ENCODE assay signal across 8 cellular contexts in genomic region chr9:2087500-2088313, GRCh38.
DNase-seq lines count a peak whose midpoint lies in the region; ATAC-seq and TF ChIP-seq lines count a peak whose summit lies in the region.

No MANE protein-coding gene starts in this region.

- H3K27ac Mint-ChIP-seq in stimulated activated naive B cell treated with anti-CD40 and anti-IgM and Interleukin-4, amounts not matched to agents 10 μg/mL and 1 μg/mL and 100 μg/mL, for 72 hours = peak overlapping the region; percentile 51

- H3K9me3 ChIP-seq in BE2C (no peaks in the 10 kb centered on the region), WERI-Rb-1 (ENCODE audit: severe bottlenecking) (no peaks in the 10 kb centered on the region)

- peak; percentile 62 for ATAC-seq in HG02610 (IDR thresholded peaks at IDR 0.05; ENCODE audit: unreplicated experiment)
- peak; percentile 85 to 88 for ATAC-seq in stimulated activated naive B cell treated with anti-CD40 and anti-IgM and Interleukin-4, amounts not matched to agents 10 μg/mL and 1 μg/mL and 100 μg/mL, for 72 hours (replicated peaks)

- TF ChIP-seq CTCF in BE2C (IDR thresholded peaks at IDR 0.05; ENCODE audit: low read depth, low read length) (peak; percentile 74), GM12875 (IDR thresholded peaks at IDR 0.05; ENCODE audit: borderline replicate concordance, insufficient read depth, low read depth, low read length) (peak; percentile 57), WERI-Rb-1 (IDR thresholded peaks at IDR 0.05; ENCODE audit: low read depth, low read length) (peak; percentile 48; the same call in 1 of the 2 replicates)

- H3K27ac ChIP-seq in WERI-Rb-1 = no peak overlapping the region

- no peak overlapping the region for H3K4me3 Mint-ChIP-seq in stimulated activated naive B cell treated with anti-CD40 and anti-IgM and Interleukin-4, amounts not matched to agents 10 μg/mL and 1 μg/mL and 100 μg/mL, for 72 hours

- 0 out of 2 replicates have a peak, but pooled peaks cover 5% of the 10 kb centered on the region for H3K27me3 ChIP-seq in BE2C
- no peaks in the 10 kb centered on the region for H3K27me3 ChIP-seq in WERI-Rb-1 (ENCODE audit: insufficient read depth, low read depth, severe bottlenecking)

- H3K9me3 Mint-ChIP-seq in stimulated activated naive B cell treated with anti-CD40 and anti-IgM and Interleukin-4, amounts not matched to agents 10 μg/mL and 1 μg/mL and 100 μg/mL, for 72 hours = no peaks in the 10 kb centered on the region

- H3K27me3 Mint-ChIP-seq in stimulated activated naive B cell treated with anti-CD40 and anti-IgM and Interleukin-4, amounts not matched to agents 10 μg/mL and 1 μg/mL and 100 μg/mL, for 72 hours = no peaks in the 10 kb centered on the region

- no peak for DNase-seq in BE2C
- DNase-seq in NCI-H1417 treated with DMSO at 0.1 percent for 48 hours (lab: John Stamatoyannopoulos, UW) = peak; percentile 1
- DNase-seq in WERI-Rb-1 = no peak
- peak; percentile 39 for DNase-seq in glomerular visceral epithelial cell (ENCODE audit: extremely low spot score)
- DNase-seq in stimulated activated naive B cell treated with anti-CD40 and anti-IgM and Interleukin-4, amounts not matched to agents 10 μg/mL and 1 μg/mL and 100 μg/mL, for 72 hours = no peak
- DNase-seq in T-helper 9 cell = no peak

- no peaks in the 10 kb centered on the region for H3K4me1 ChIP-seq in BE2C

- peaks cover 9 to 11% of the 10 kb centered on the region in 2 donors for H3K4me1 Mint-ChIP-seq in stimulated activated naive B cell treated with anti-CD40 and anti-IgM and Interleukin-4, amounts not matched to agents 10 μg/mL and 1 μg/mL and 100 μg/mL, for 72 hours

- H3K4me3 ChIP-seq in BE2C (ENCODE audit: low read depth, low read length) = no peak overlapping the region
- no peak overlapping the region for H3K4me3 ChIP-seq in GM12875 (ENCODE audit: low read depth, low read length)
- H3K4me3 ChIP-seq in WERI-Rb-1 (ENCODE audit: low read depth, low read length) = no peak overlapping the region

- H3K36me3 Mint-ChIP-seq in stimulated activated naive B cell treated with anti-CD40 and anti-IgM and Interleukin-4, amounts not matched to agents 10 μg/mL and 1 μg/mL and 100 μg/mL, for 72 hours = peaks cover 38 to 79% of the 10 kb centered on the region in 2 donors

- H3K36me3 ChIP-seq in BE2C = no peaks in the 10 kb centered on the region
- peaks cover 56% of the 10 kb centered on the region for H3K36me3 ChIP-seq in WERI-Rb-1

Comparison
In these comparisons a context has a peak if more than half of its experiments do, and no peak if none do; other contexts are left out.
1. DNase-seq: peak in NCI-H1417 treated with DMSO at 0.1 percent for 48 hours (single experiment) and glomerular visceral epithelial cell (single experiment); none in BE2C (single experiment), WERI-Rb-1 (single experiment), stimulated activated naive B cell treated with anti-CD40 and anti-IgM and Interleukin-4, amounts not matched to agents 10 μg/mL and 1 μg/mL and 100 μg/mL, for 72 hours (single experiment) and T-helper 9 cell (single experiment).
2. Peak in every context shown above with its lines, with median percentiles within 50 percentile points of each other: CTCF ChIP-seq.